In the genomic region with DNA sequence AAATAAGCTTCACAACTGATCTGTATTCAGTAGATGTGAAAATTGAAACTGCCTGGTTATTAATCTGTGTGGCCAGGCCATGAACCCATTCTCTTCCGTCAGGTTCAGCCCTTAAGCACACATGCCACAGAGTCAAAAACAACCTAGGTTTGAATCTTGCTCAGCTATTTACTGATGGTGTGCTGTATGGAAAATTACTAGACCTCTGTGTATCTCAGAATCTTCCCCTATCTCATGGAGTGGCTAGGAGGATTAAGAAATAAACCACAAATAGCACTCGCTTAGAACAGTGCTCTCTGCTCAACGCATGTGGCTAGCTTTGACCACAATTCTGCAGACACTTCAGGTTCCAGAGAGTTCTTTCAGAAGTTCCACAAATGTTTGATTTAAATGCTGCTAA, we compare ENCODE assay signal across 7 cellular contexts.
A peak's percentile ranks its signal among the peaks of the same experiment; 100 is the strongest.
DNase-seq lines count a peak whose midpoint lies in the region; ATAC-seq lines count a peak whose summit lies in the region.

No MANE protein-coding gene starts in this region.

- ATAC-seq in GM19351 (IDR thresholded peaks at IDR 0.05; ENCODE audit: unreplicated experiment) (peak; percentile 68), HG03045 (IDR thresholded peaks at IDR 0.05; ENCODE audit: unreplicated experiment) (peak; percentile 48)

- peak; percentile 84 for DNase-seq in RPMI8226
- peak; percentile 70 for DNase-seq in pons (ENCODE audit: low spot score)
- DNase-seq in SW 1271 (lab: John Stamatoyannopoulos, UW): no peak
- no peak for DNase-seq in LoVo (ENCODE audit: low spot score)
- no peak for DNase-seq in NCI-H748 (lab: John Stamatoyannopoulos, UW; ENCODE audit: unreplicated experiment)

Comparison
In these comparisons a context has a peak if more than half of its experiments do, and no peak if none do; other contexts are left out.
1. DNase-seq: peak in RPMI8226 (single experiment) and pons (single experiment); none in SW 1271 (0 of 2), LoVo (single experiment) and NCI-H748 (single experiment).